In genomic region chr9:33287087-33287490, GRCh38 we compare ENCODE assay signal across 8 cellular contexts. TPM values are rescaled to one million over a fixed set of nuclear protein-coding genes. Genes with fewer than 3 reads are reported as not detected.
DNase-seq lines count a peak whose midpoint lies in the region; ATAC-seq and TF ChIP-seq lines count a peak whose summit lies in the region.

No MANE protein-coding gene starts in this region.

- no peaks in the 10 kb centered on the region for H3K9me3 ChIP-seq in muscle layer of duodenum (ENCODE audit: control insufficient read depth in 1 of 2, low read length in 2 of 2)

- peak; percentile 15 for DNase-seq in BJ (ENCODE audit: low read depth)
- DNase-seq in GM20000 (ENCODE audit: low spot score), result peak; percentile 63
- DNase-seq in NCI-H2227 (lab: John Stamatoyannopoulos, UW; ENCODE audit: unreplicated experiment), result peak; percentile 55
- peak; percentile 43 for DNase-seq in effector CD4-positive, alpha-beta T cell
- no peak for DNase-seq in posterior vena cava (ENCODE audit: low spot score)

- H3K27ac ChIP-seq in muscle layer of duodenum (ENCODE audit: low read length), result peak overlapping the region; percentile 74

- no peaks in the 10 kb centered on the region for H3K27me3 ChIP-seq in BJ (ENCODE audit: control insufficient read depth, insufficient read depth, low read length)
- H3K27me3 ChIP-seq in muscle layer of duodenum (ENCODE audit: low read depth, low read length), result no peaks in the 10 kb centered on the region

- peak; percentile 85 for TF ChIP-seq CTCF in BJ (IDR thresholded peaks at IDR 0.05; ENCODE audit: insufficient read depth, low read depth, low read length)
- peak; percentile 68 for TF ChIP-seq CTCF in GM20000 (IDR thresholded peaks at IDR 0.05; ENCODE audit: extremely low read depth, missing control alignments)
- peak; percentile 73 for TF ChIP-seq CTCF in WI38 (IDR thresholded peaks at IDR 0.05; ENCODE audit: low read depth, low read length)

- peaks cover 15 to 18% of the 10 kb centered on the region in 2 donors for H3K4me1 ChIP-seq in muscle layer of duodenum (ENCODE audit: control insufficient read depth in 1 of 2, insufficient read depth in 2 of 2, low read length in 2 of 2)

- no peak for ATAC-seq in HG02610 (IDR thresholded peaks at IDR 0.05; ENCODE audit: unreplicated experiment)

- POLR2A ChIA-PET in BJ (lab: Charles Lee), result no interaction called here

- CTCF ChIA-PET in BJ (lab: Yijun Ruan, JAX), result interaction anchor here (0.7 to 2.3 kb wide), 19 partner anchors 9 to 202 kb away, joined by 3 to 25 read pairs (median 4); partner anchors contain the start of genes AQP3, BAG1 and CHMP5

- H3K4me3 ChIP-seq in BJ (ENCODE audit: low read depth, low read length) (no peak overlapping the region), WI38 (ENCODE audit: low read depth, low read length) (no peak overlapping the region), muscle layer of duodenum (ENCODE audit: low read depth in 1 of 2, low read length in 2 of 2) (no peak overlapping the region)

- intact Hi-C loops in posterior vena cava (cut with DNase I), result no loop called here

- H3K36me3 ChIP-seq in BJ (ENCODE audit: control insufficient read depth, insufficient read depth, low read length) (peaks cover 5% of the 10 kb centered on the region), muscle layer of duodenum (ENCODE audit: control insufficient read depth in 1 of 2, insufficient read depth in 2 of 2, low read length in 2 of 2) (peaks cover 0 to 17% of the 10 kb centered on the region in 2 donors)

RNA-seq across cellular contexts. Expression of gene NFX1, which starts 3.2 kb away (rescaled TPM):
- polyA plus RNA-seq in BJ (2011; rRNA removed), result 31.2 and 32.2 TPM in 2 replicates
- 42.3 and 68.0 TPM in 2 replicates for polyA minus RNA-seq in BJ (2011; rRNA and poly(A)+ RNA removed)
- total RNA-seq in posterior vena cava, result 10 to 100 TPM; 30.1 to 37.2 TPM

RNA-seq across cellular contexts. Expression of gene CHMP5, which starts 22.2 kb away (rescaled TPM):
- polyA plus RNA-seq in BJ (2011; rRNA removed), result 37.6 and 84.9 TPM in 2 replicates
- 8.2 and 10.1 TPM in 2 replicates for polyA minus RNA-seq in BJ (2011; rRNA and poly(A)+ RNA removed)
- total RNA-seq in posterior vena cava, result 10 to 100 TPM; 54.2 to 61.7 TPM

RNA-seq across cellular contexts. Expression of gene BAG1, which starts 22.6 kb away (rescaled TPM):
- polyA plus RNA-seq in BJ (2011; rRNA removed), result 17.7 and 21.2 TPM in 2 replicates
- polyA minus RNA-seq in BJ (2011; rRNA and poly(A)+ RNA removed), result 3.7 and 5.1 TPM in 2 replicates
- total RNA-seq in posterior vena cava, result 100 to 1,000 TPM in 1 of 2 donors, 10 to 100 TPM in 1; 73.8 to 103 TPM

RNA-seq across cellular contexts. Expression of gene SPINK4, which starts 47.1 kb away (rescaled TPM):
- polyA plus RNA-seq in BJ (2011; rRNA removed), result not detected in 2 replicates
- polyA minus RNA-seq in BJ (2011; rRNA and poly(A)+ RNA removed), result not detected in 2 replicates
- total RNA-seq in posterior vena cava, result not detected
